25 cellular contexts compared by ENCODE assay signal in the genomic region with DNA sequence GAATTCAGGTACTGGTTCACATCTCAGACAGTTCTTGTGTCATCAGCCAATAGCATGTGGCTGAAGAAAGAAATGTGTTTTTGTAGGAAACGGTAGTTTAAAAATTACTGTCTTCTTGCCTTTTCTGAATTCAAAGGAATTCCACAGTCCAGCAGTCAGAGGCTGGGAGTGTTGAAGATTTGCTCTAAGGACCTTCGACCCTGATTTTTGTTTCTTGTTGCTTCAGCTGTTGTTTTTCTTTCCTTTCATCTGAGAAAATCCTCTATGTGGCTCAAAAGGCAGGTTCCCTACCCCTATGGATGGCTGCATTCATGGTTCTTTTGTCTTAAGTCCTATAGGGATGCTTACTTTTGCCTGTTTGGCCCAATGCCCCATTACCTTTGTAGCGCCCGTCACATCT.
"Had no signal": no experiment of that assay in that cellular context is flagged by ENCODE, and none has a peak within 500 bp of the region (broad histone marks: within the 10 kb centered on the region; RNA-seq: fewer than 3 reads in every experiment).

No MANE protein-coding gene starts in this region.

- H3K4me1 ChIP-seq: gastrocnemius medialis, heart right ventricle, left lung, lower lobe of right lung, pancreas, psoas muscle, right lobe of liver, testis, tibial nerve, upper lobe of right lung, vagina had no signal

- H3K36me3 ChIP-seq: gastrocnemius medialis, heart right ventricle, left lung, lower lobe of right lung, pancreas, right lobe of liver, tibial nerve, upper lobe of right lung, vagina had no signal

- H3K9me3 ChIP-seq: gastrocnemius medialis, heart right ventricle, left lung, lower lobe of right lung, pancreas, psoas muscle, right lobe of liver, testis, tibial nerve, upper lobe of right lung, vagina had no signal

- FAIRE-seq: colon, islet of Langerhans, pancreas had no signal

- ATAC-seq: esophagus mucosa; gastrocnemius medialis; heart right ventricle; left lung; lower lobe of right lung; pancreas; psoas muscle; right lobe of liver; stimulated activated naive B cell treated with anti-CD40 and anti-IgM and Interleukin-4, amounts not matched to agents 10 μg/mL and 1 μg/mL and 100 μg/mL, for 72 hours; stimulated activated naive CD8-positive, alpha-beta T cell treated with anti-CD3 and anti-CD28 coated beads, Interleukin-15, amount 100 ng/mL, for 72 hours; upper lobe of right lung had no signal

- H3K27me3 ChIP-seq: gastrocnemius medialis, heart right ventricle, left lung, pancreas, right lobe of liver, testis, tibial nerve, upper lobe of right lung, vagina had no signal

- H3K4me3 ChIP-seq: gastrocnemius medialis, heart right ventricle, left lung, lower lobe of right lung, pancreas, psoas muscle, right lobe of liver, skin epidermis, testis, tibial nerve, upper lobe of right lung, vagina had no signal

- H3K27ac ChIP-seq: gastrocnemius medialis, heart right ventricle, left lung, lower lobe of right lung, pancreas, psoas muscle, right lobe of liver, skin epidermis, testis, tibial nerve, upper lobe of right lung, vagina had no signal

- DNase-seq: endodermal cell; gastrocnemius medialis; heart right ventricle; hypothalamus; left lung; lower lobe of right lung; midbrain; naive B cell; nucleus accumbens; pancreas; psoas muscle; retina; right lobe of liver; stimulated activated CD4-positive, alpha-beta T cell treated with anti-CD3 and anti-CD28 coated beads, Interleukin-2, amount 100 ng/mL, for 24 hours; stimulated activated CD4-positive, alpha-beta T cell treated with anti-CD3 and anti-CD28 coated beads, Interleukin-4, amount 100 ng/mL, for 4 hours; stimulated activated naive B cell treated with anti-CD40 and anti-IgM and Interleukin-4, amounts not matched to agents 10 μg/mL and 1 μg/mL and 100 μg/mL, for 72 hours; stimulated activated naive CD8-positive, alpha-beta T cell treated with anti-CD3 and anti-CD28 coated beads, Interleukin-15, amount 100 ng/mL, for 72 hours; testis; upper lobe of right lung had no signal
